Comparison of ENCODE assay signal across 2 cellular contexts in genomic region chr14:68377459-68377858, GRCh38.
TF ChIP-seq lines count a peak whose summit lies in the region.

No MANE protein-coding gene starts in this region.

TF ChIP-seq in K562, 482 proteins besides CTCF, POLR2A, EP300 and RAD21 (continued from another document and continues in another):
- no peak for TF ChIP-seq ZNF407 (IDR thresholded peaks at IDR 0.05; ENCODE audit: low read depth)
- no peak for TF ChIP-seq FOXP1 (CRISPR knock-in tag; IDR thresholded peaks at IDR 0.05)
- no peak for TF ChIP-seq PHF8 (IDR thresholded peaks at IDR 0.05; ENCODE audit: borderline replicate concordance, low read length)
- no peak for TF ChIP-seq ZNF217 (CRISPR knock-in tag; IDR thresholded peaks at IDR 0.05)
- 0 out of 2 replicates have a peak, but pooled peaks have one; percentile 25 for TF ChIP-seq NFE2 (IDR thresholded peaks at IDR 0.05; ENCODE audit: low read depth)
- TF ChIP-seq SRSF3 (IDR thresholded peaks at IDR 0.05; ENCODE audit: insufficient read depth, low read length): no peak
- TF ChIP-seq FOXK2 (conservative IDR thresholded peaks at IDR 0.05 in 1 of 2, IDR thresholded peaks at IDR 0.05 in 1 of 2; ENCODE audit: low read depth in 2 of 2): 0 out of 4 replicates have a peak, but pooled peaks of 1 of the 2 experiments have one; percentile 42
- no peak for TF ChIP-seq ZNF165 (CRISPR knock-in tag; IDR thresholded peaks at IDR 0.05; ENCODE audit: borderline replicate concordance)
- peak; percentile 83 for TF ChIP-seq ARID1B (IDR thresholded peaks at IDR 0.05)
- no peak for TF ChIP-seq RFX1 (IDR thresholded peaks at IDR 0.05)
- no peak for TF ChIP-seq HINFP (tag; conservative IDR thresholded peaks at IDR 0.05; ENCODE audit: low read depth)
- TF ChIP-seq SRSF7 (optimal IDR thresholded peaks at IDR 0.05; ENCODE audit: low read depth, low read length): no peak
- TF ChIP-seq FOXJ2 (tag; IDR thresholded peaks at IDR 0.05): 0 out of 2 replicates have a peak, but pooled peaks have one; percentile 20
- no peak for TF ChIP-seq ZBTB7A (IDR thresholded peaks at IDR 0.05; ENCODE audit: borderline replicate concordance, control insufficient read depth, low read depth, low read length)
- TF ChIP-seq FOXO4 (CRISPR knock-in tag; IDR thresholded peaks at IDR 0.05): no peak
- no peak for TF ChIP-seq MTF1 (CRISPR knock-in tag; IDR thresholded peaks at IDR 0.05; ENCODE audit: borderline replicate concordance)
- TF ChIP-seq ZNF778 (CRISPR knock-in tag; IDR thresholded peaks at IDR 0.05): no peak
- no peak for TF ChIP-seq CXXC5 (CRISPR knock-in tag; IDR thresholded peaks at IDR 0.05)
- no peak for TF ChIP-seq KLF6 (CRISPR knock-in tag; IDR thresholded peaks at IDR 0.05; ENCODE audit: borderline replicate concordance)
- no peak for TF ChIP-seq COPS2 (conservative IDR thresholded peaks at IDR 0.05)

TF ChIP-seq in HepG2, 621 proteins besides CTCF, POLR2A, EP300 and RAD21 (continued from another document):
- TF ChIP-seq ATF2 (CRISPR knock-in tag; IDR thresholded peaks at IDR 0.05) (peak; percentile 23; the same call in 1 of the 2 replicates), POLR2AphosphoS5 (IDR thresholded peaks at IDR 0.05; ENCODE audit: low read depth, low read length) (no peak), PHF21A (CRISPR knock-in tag; IDR thresholded peaks at IDR 0.05) (peak; percentile 32; the same call in 1 of the 2 replicates), IRF2 (CRISPR knock-in tag; IDR thresholded peaks at IDR 0.05) (0 out of 2 replicates have a peak, but pooled peaks have one; percentile 9), ZNF790 (CRISPR knock-in tag; IDR thresholded peaks at IDR 0.05; ENCODE audit: borderline replicate concordance) (no peak), FOXM1 (CRISPR knock-in tag; IDR thresholded peaks at IDR 0.05) (no peak), HOMEZ (CRISPR knock-in tag; IDR thresholded peaks at IDR 0.05; ENCODE audit: low read depth) (peak; percentile 52; the same call in 1 of the 2 replicates), RCOR2 (CRISPR knock-in tag; IDR thresholded peaks at IDR 0.05) (0 out of 2 replicates have a peak, but pooled peaks have one; percentile 48), ELF3 (CRISPR knock-in tag; IDR thresholded peaks at IDR 0.05) (peak; percentile 53; the same call in 1 of the 2 replicates), RFX5 (IDR thresholded peaks at IDR 0.05; ENCODE audit: low read depth, low read length) (no peak), ARNTL (CRISPR knock-in tag; IDR thresholded peaks at IDR 0.05) (no peak), POGZ (CRISPR knock-in tag; IDR thresholded peaks at IDR 0.05) (peak; percentile 54; the same call in 1 of the 2 replicates), DPF2 (CRISPR knock-in tag; IDR thresholded peaks at IDR 0.05; ENCODE audit: borderline replicate concordance, low read depth) (no peak), DR1 (CRISPR knock-in tag; IDR thresholded peaks at IDR 0.05) (no peak), ZSCAN9 (CRISPR knock-in tag; IDR thresholded peaks at IDR 0.05; ENCODE audit: borderline replicate concordance) (no peak), ZNF282 (IDR thresholded peaks at IDR 0.05; ENCODE audit: partially characterized antibody) (no peak), SALL1 (CRISPR knock-in tag; IDR thresholded peaks at IDR 0.05) (peak; percentile 41; the same call in 1 of the 2 replicates), ZNF430 (CRISPR knock-in tag; IDR thresholded peaks at IDR 0.05) (no peak), ZNF530 (CRISPR knock-in tag; IDR thresholded peaks at IDR 0.05; ENCODE audit: low read depth) (no peak), ZNF235 (CRISPR knock-in tag; IDR thresholded peaks at IDR 0.05; ENCODE audit: borderline replicate concordance) (no peak), ZNF274 (CRISPR knock-in tag; IDR thresholded peaks at IDR 0.05) (no peak), KMT2B (CRISPR knock-in tag; IDR thresholded peaks at IDR 0.05) (0 out of 2 replicates have a peak, but pooled peaks have one; percentile 33), ATF1 (CRISPR knock-in tag; IDR thresholded peaks at IDR 0.05) (peak; percentile 74), SP4 (CRISPR knock-in tag; IDR thresholded peaks at IDR 0.05) (0 out of 2 replicates have a peak, but pooled peaks have one; percentile 25), ATRX (CRISPR knock-in tag; IDR thresholded peaks at IDR 0.05; ENCODE audit: borderline replicate concordance) (no peak), TFAP4 (IDR thresholded peaks at IDR 0.05; ENCODE audit: borderline replicate concordance, low read depth) (peak; percentile 45; the same call in 1 of the 2 replicates), ZNF205 (CRISPR knock-in tag; IDR thresholded peaks at IDR 0.05) (0 out of 2 replicates have a peak, but pooled peaks have one; percentile 31), RXRA (CRISPR knock-in tag; IDR thresholded peaks at IDR 0.05) (no peak; the same call in 1 of the 2 replicates), ZNF644 (CRISPR knock-in tag; IDR thresholded peaks at IDR 0.05; ENCODE audit: low read depth) (0 out of 2 replicates have a peak, but pooled peaks have one; percentile 31), ETV6 (CRISPR knock-in tag; conservative IDR thresholded peaks at IDR 0.05) (no peak), HMG20A (CRISPR knock-in tag; IDR thresholded peaks at IDR 0.05; ENCODE audit: borderline replicate concordance) (0 out of 2 replicates have a peak, but pooled peaks have one; percentile 52)
